ENCODE assay signal across 15 cellular contexts in the genomic region with DNA sequence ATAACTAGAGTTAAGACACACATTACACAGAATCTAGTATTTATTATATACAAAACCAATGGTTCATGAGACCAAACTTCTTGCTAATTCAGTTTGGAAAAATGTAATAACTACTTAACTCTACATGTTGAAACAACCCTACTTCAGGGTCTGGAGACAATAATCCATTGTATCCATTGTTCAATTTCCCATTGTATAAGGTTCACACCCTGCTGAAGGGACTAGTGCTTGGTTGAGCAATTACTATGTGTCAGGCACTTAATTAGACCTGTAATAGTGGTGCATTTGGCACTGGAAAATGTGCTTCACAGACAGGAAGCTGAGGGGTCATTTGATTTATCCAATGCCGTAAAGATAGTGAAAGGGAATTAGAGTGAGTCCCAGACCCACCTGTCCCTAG.
DNase-seq lines count a peak whose midpoint lies in the region; ATAC-seq, FAIRE-seq and TF ChIP-seq lines count a peak whose summit lies in the region.
"Had no signal": no experiment of that assay in that cellular context is flagged by ENCODE, and none has a peak within 500 bp of the region (broad histone marks: within the 10 kb centered on the region; RNA-seq: fewer than 3 reads in every experiment).

No MANE protein-coding gene starts in this region.

- H3K79me2 ChIP-seq in keratinocyte (ENCODE audit: control insufficient read depth, insufficient read depth, low read length), result no peaks in the 10 kb centered on the region

- no peaks in the 10 kb centered on the region for H3K9me1 ChIP-seq in keratinocyte (ENCODE audit: control insufficient read depth, extremely low read depth, insufficient read depth, low read length)

- peak; percentile 13 for FAIRE-seq in keratinocyte (lab: Jason Lieb, UNC)
- FAIRE-seq: GM12878, GM18507 had no signal

- H3K36me3 ChIP-seq in keratinocyte (ENCODE audit: control insufficient read depth in 2 of 2, extremely low read depth in 1 of 2, insufficient read depth in 2 of 2, low read length in 2 of 2), result no peaks in the 10 kb centered on the region
- H3K36me3 ChIP-seq: BLaER1 treated with 17β-estradiol and CSF1 and Interleukin-3, amounts not matched to agents 10 nM and 100 nM had no signal

- H3K27ac ChIP-seq in epithelial cell of prostate (no peak overlapping the region), keratinocyte (ENCODE audit: control insufficient read depth, insufficient read depth, low read length) (peak overlapping the region; percentile 10)
- H3K27ac ChIP-seq: BLaER1 treated with 17β-estradiol and CSF1 and Interleukin-3, amounts not matched to agents 10 nM and 100 nM had no signal

- H4K20me1 ChIP-seq in keratinocyte (ENCODE audit: control insufficient read depth, extremely low read depth, insufficient read depth, low read length), result no peaks in the 10 kb centered on the region
- H4K20me1 ChIP-seq: BLaER1 treated with 17β-estradiol and CSF1 and Interleukin-3, amounts not matched to agents 10 nM and 100 nM had no signal

- no peaks in the 10 kb centered on the region for H3K27me3 ChIP-seq in keratinocyte (ENCODE audit: control insufficient read depth, extremely low read depth, insufficient read depth, low read length)
- H3K27me3 ChIP-seq: BLaER1 treated with 17β-estradiol and CSF1 and Interleukin-3, amounts not matched to agents 10 nM and 100 nM had no signal

- DNase-seq in NCI-H69 (lab: John Stamatoyannopoulos, UW), result peak; percentile 7
- DNase-seq in epithelial cell of prostate (ENCODE audit: low read depth, low spot score), result peak; percentile 16
- DNase-seq in keratinocyte (ENCODE audit: low read depth, low spot score), result no peak
- DNase-seq in islet precursor cell, result no peak
- no peak for DNase-seq in NOMO-1 (lab: John Stamatoyannopoulos, UW; ENCODE audit: unreplicated experiment in 2 of 2)
- DNase-seq in epidermal melanocyte (ENCODE audit: insufficient read length, low spot score), result no peak
- DNase-seq: ACHN; CD4-positive, CD25-positive, alpha-beta regulatory T cell; DMS 273 treated with DMSO at 0.1 percent for 48 hours; H9 had no signal

- ATAC-seq in GM18517 (IDR thresholded peaks at IDR 0.05; ENCODE audit: unreplicated experiment), result no peak
- ATAC-seq: GM12878, GM23338 had no signal

- H3K4me2 ChIP-seq in keratinocyte (ENCODE audit: control insufficient read depth, extremely low read depth, insufficient read depth, low read depth, low read length), result no peak overlapping the region
- H3K4me2 ChIP-seq: BLaER1 treated with 17β-estradiol and CSF1 and Interleukin-3, amounts not matched to agents 10 nM and 100 nM; GM23338 had no signal

- dilution Hi-C loops in keratinocyte (cut with MboI; ENCODE audit: extremely low pct_ligation_motif_present, low sequenced_read_pairs), result no loop called here

- H3K9ac ChIP-seq in keratinocyte (ENCODE audit: control insufficient read depth, extremely low read depth, insufficient read depth, low read length), result no peak overlapping the region
- H3K9ac ChIP-seq: BLaER1 treated with 17β-estradiol and CSF1 and Interleukin-3, amounts not matched to agents 10 nM and 100 nM had no signal

- no peaks in the 10 kb centered on the region for H3K9me3 ChIP-seq in keratinocyte (ENCODE audit: control insufficient read depth, low read depth, low read length)

- no peak overlapping the region for H2AFZ ChIP-seq in keratinocyte (ENCODE audit: control insufficient read depth, low read length)
- H2AFZ ChIP-seq: GM23338 had no signal

- H3K4me1 ChIP-seq in keratinocyte (ENCODE audit: control insufficient read depth, extremely low read depth, insufficient read depth, low read length), result peaks cover 10% of the 10 kb centered on the region
- H3K4me1 ChIP-seq: BLaER1 treated with 17β-estradiol and CSF1 and Interleukin-3, amounts not matched to agents 10 nM and 100 nM had no signal

- no peak for TF ChIP-seq CTCF in keratinocyte (optimal IDR thresholded peaks at IDR 0.05 in 1 of 3, IDR thresholded peaks at IDR 0.05 in 1 of 3, conservative IDR thresholded peaks at IDR 0.05 in 1 of 3; ENCODE audit: extremely low read depth in 1 of 3, insufficient read depth in 2 of 3, low read length in 3 of 3)

- H3K4me3 ChIP-seq in keratinocyte (ENCODE audit: control insufficient read depth in 2 of 3, extremely low read depth in 1 of 3, insufficient read depth in 2 of 3, low read depth in 1 of 3, low read length in 3 of 3), result no peak overlapping the region
- H3K4me3 ChIP-seq: BLaER1 treated with 17β-estradiol and CSF1 and Interleukin-3, amounts not matched to agents 10 nM and 100 nM; GM12878; GM23338 had no signal

Comparison
In these comparisons a context has a peak if more than half of its experiments do, and no peak if none do; other contexts are left out.
1. DNase-seq: peak in NCI-H69 (single experiment) and epithelial cell of prostate (single experiment); none in keratinocyte (single experiment), islet precursor cell (single experiment), NOMO-1 (0 of 2) and epidermal melanocyte (single experiment).